In the genomic region with DNA sequence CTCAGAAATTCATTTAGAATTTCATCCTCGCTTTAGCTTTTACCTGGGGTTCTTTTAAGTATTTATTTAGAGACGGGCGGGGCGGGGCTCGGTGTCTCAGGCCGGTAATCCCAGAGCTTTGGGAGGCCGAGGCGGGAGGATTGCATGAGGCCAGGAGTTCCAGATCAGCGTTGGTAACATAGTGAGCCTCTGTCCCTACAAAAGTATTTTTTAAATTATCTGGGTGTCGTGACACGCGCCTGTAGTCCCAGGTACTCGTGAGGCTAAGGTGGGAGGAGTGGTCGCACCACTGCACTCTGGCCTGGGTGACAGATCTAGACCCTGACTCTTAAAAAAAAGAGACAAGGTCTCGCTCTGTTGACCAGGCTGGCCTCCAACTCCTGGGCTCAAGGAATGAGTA, we compare ENCODE assay signal across 9 cellular contexts. TPM values are rescaled to one million over a fixed set of nuclear protein-coding genes. Genes with fewer than 3 reads are reported as not detected.
DNase-seq lines count a peak whose midpoint lies in the region; ATAC-seq and TF ChIP-seq lines count a peak whose summit lies in the region.
"Had no signal": no experiment of that assay in that cellular context is flagged by ENCODE, and none has a peak within 500 bp of the region (broad histone marks: within the 10 kb centered on the region; RNA-seq: fewer than 3 reads in every experiment).

No MANE protein-coding gene starts in this region.

- no TSS peak for BruUV-seq in MCF 10A (replicated peaks; lab: Mats Ljungman, UMichigan)

- CTCF ChIA-PET in MCF 10A (lab: Yijun Ruan, JAX) = interaction anchor here (0.7 to 0.8 kb wide), 2 partner anchors 10 to 91 kb away, joined by 3 to 4 read pairs; partner anchors contain the start of gene AP4B1
- CTCF ChIA-PET in activated CD4-positive, alpha-beta memory T cell treated with anti-CD3 and anti-CD28 coated beads for 36 hours (lab: Charles Lee) = no interaction called here

- H3K27me3 Mint-ChIP-seq in MCF 10A (ENCODE audit: insufficient read depth, unreplicated experiment) = no peaks in the 10 kb centered on the region
- H3K27me3 Mint-ChIP-seq in activated CD4-positive, alpha-beta memory T cell treated with anti-CD3 and anti-CD28 coated beads for 36 hours = no peaks in the 10 kb centered on the region
- H3K27me3 Mint-ChIP-seq in mesothelial cell of epicardium (ENCODE audit: low read depth) = no peaks in the 10 kb centered on the region
- no peaks in the 10 kb centered on the region for H3K27me3 Mint-ChIP-seq in type B pancreatic cell

- peak overlapping the region in 1 of 2 donors; percentile 96 for H3K27ac ChIP-seq in breast epithelium

- ATAC-seq in GM18505 (IDR thresholded peaks at IDR 0.05; ENCODE audit: unreplicated experiment) = no peak
- ATAC-seq in esophagus mucosa = no peak

- peaks cover 12% of the 10 kb centered on the region for H3K36me3 Mint-ChIP-seq in MCF 10A (ENCODE audit: insufficient read depth, unreplicated experiment)
- peaks cover 10% of the 10 kb centered on the region for H3K36me3 Mint-ChIP-seq in activated CD4-positive, alpha-beta memory T cell treated with anti-CD3 and anti-CD28 coated beads for 36 hours
- peaks cover 4% of the 10 kb centered on the region for H3K36me3 Mint-ChIP-seq in mesothelial cell of epicardium
- peaks cover 6% of the 10 kb centered on the region for H3K36me3 Mint-ChIP-seq in type B pancreatic cell

- POLR2A ChIA-PET in MCF 10A (lab: Yijun Ruan, JAX) = interaction anchor here (0.5 to 2.8 kb wide), 6 partner anchors 10 to 357 kb away, joined by 3 to 48 read pairs (median 4); partner anchors contain the start of genes AP4B1 and DCLRE1B
- POLR2A ChIA-PET in activated CD4-positive, alpha-beta memory T cell treated with anti-CD3 and anti-CD28 coated beads for 36 hours (lab: Charles Lee) = interaction anchor here (0.7 to 2.7 kb wide), 2 partner anchors 117 to 1109 kb away, joined by 3 to 27 read pairs; partner anchors contain the start of gene HIPK1

- no peak overlapping the region for H3K4me3 ChIP-seq in breast epithelium

- peaks cover 22% of the 10 kb centered on the region for H3K4me1 Mint-ChIP-seq in MCF 10A (ENCODE audit: insufficient read depth, unreplicated experiment)
- peaks cover 25% of the 10 kb centered on the region for H3K4me1 Mint-ChIP-seq in activated CD4-positive, alpha-beta memory T cell treated with anti-CD3 and anti-CD28 coated beads for 36 hours (ENCODE audit: low read depth)
- H3K4me1 Mint-ChIP-seq in mesothelial cell of epicardium = peaks cover 18% of the 10 kb centered on the region
- H3K4me1 Mint-ChIP-seq in type B pancreatic cell (ENCODE audit: unreplicated experiment) = peaks cover 13% of the 10 kb centered on the region

- no peaks in the 10 kb centered on the region for H3K9me3 Mint-ChIP-seq in MCF 10A (ENCODE audit: unreplicated experiment)
- no peaks in the 10 kb centered on the region for H3K9me3 Mint-ChIP-seq in activated CD4-positive, alpha-beta memory T cell treated with anti-CD3 and anti-CD28 coated beads for 36 hours
- H3K9me3 Mint-ChIP-seq in mesothelial cell of epicardium = peaks cover 4% of the 10 kb centered on the region
- H3K9me3 Mint-ChIP-seq in type B pancreatic cell = no peaks in the 10 kb centered on the region

- TF ChIP-seq CTCF in MCF 10A (IDR thresholded peaks at IDR 0.05; ENCODE audit: unreplicated experiment) = no peak
- TF ChIP-seq CTCF in breast epithelium (IDR thresholded peaks at IDR 0.05) = no peak
- TF ChIP-seq CTCF in mesothelial cell of epicardium (IDR thresholded peaks at IDR 0.05; ENCODE audit: unreplicated experiment) = no peak
- no peak for TF ChIP-seq CTCF in type B pancreatic cell (conservative IDR thresholded peaks at IDR 0.05)

- TF ChIP-seq POLR2A in breast epithelium (IDR thresholded peaks at IDR 0.05) (no peak), GM18505 (IDR thresholded peaks at IDR 0.05; ENCODE audit: borderline replicate concordance, extremely low read depth, insufficient read depth, insufficient read length) (no peak)

- intact Hi-C loops in MCF 10A (cut with micrococcal nuclease) (loop anchor here (2.0 kb wide), 1 partner anchor 54 kb away; the partner anchor contains the start of gene PHTF1), breast epithelium (cut with DNase I; ENCODE audit: low total_unique reads) (no loop called here)
- intact Hi-C loops in activated CD4-positive, alpha-beta memory T cell treated with anti-CD3 and anti-CD28 coated beads for 36 hours (cut with micrococcal nuclease) = loop anchor here (2.0 to 5.0 kb wide), 3 partner anchors 681 to 904 kb away; partner anchors contain the start of genes BCAS2 and NRAS

- H3K9me3 ChIP-seq in breast epithelium = no peaks in the 10 kb centered on the region

- no peaks in the 10 kb centered on the region for H3K36me3 ChIP-seq in breast epithelium

- peak overlapping the region; percentile 94 for H3K4me3 Mint-ChIP-seq in MCF 10A (ENCODE audit: unreplicated experiment)
- peak overlapping the region; percentile 43 for H3K4me3 Mint-ChIP-seq in activated CD4-positive, alpha-beta memory T cell treated with anti-CD3 and anti-CD28 coated beads for 36 hours
- H3K4me3 Mint-ChIP-seq in mesothelial cell of epicardium = peak overlapping the region; percentile 98
- peak overlapping the region; percentile 47 for H3K4me3 Mint-ChIP-seq in type B pancreatic cell

- H3K27me3 ChIP-seq in breast epithelium = no peaks in the 10 kb centered on the region

- DNase-seq in MCF 10A (ENCODE audit: unreplicated experiment) (no peak), breast epithelium (ENCODE audit: low spot score in 2 of 2) (no peak), mesothelial cell of epicardium (ENCODE audit: low spot score in 2 of 2, unreplicated experiment in 2 of 2) (no peak), type B pancreatic cell (ENCODE audit: extremely low spot score, unreplicated experiment) (no peak), GM19238 (ENCODE audit: insufficient read length, low spot score) (no peak)
- DNase-seq in activated CD4-positive, alpha-beta memory T cell treated with anti-CD3 and anti-CD28 coated beads for 36 hours = no peak
- DNase-seq: NCI-H526 treated with DMSO at 0.1 percent for 48 hours had no signal

- no peaks in the 10 kb centered on the region for H3K4me1 ChIP-seq in breast epithelium

- H3K27ac Mint-ChIP-seq in MCF 10A (ENCODE audit: low read depth, unreplicated experiment) (no peak overlapping the region), mesothelial cell of epicardium (peak overlapping the region; percentile 21), type B pancreatic cell (no peak overlapping the region)
- peak overlapping the region; percentile 91 for H3K27ac Mint-ChIP-seq in activated CD4-positive, alpha-beta memory T cell treated with anti-CD3 and anti-CD28 coated beads for 36 hours

RNA-seq across cellular contexts. Expression of gene RSBN1, which starts 0.9 kb away (rescaled TPM):
- 11.8 and 15.7 TPM in 2 replicates for total RNA-seq in MCF 10A (2022)
- 10 to 100 TPM; 25.1 to 41.3 (median 28.2) TPM for total RNA-seq in breast epithelium
- 10 to 100 TPM; 17.5 to 18.5 TPM for total RNA-seq in activated CD4-positive, alpha-beta memory T cell treated with anti-CD3 and anti-CD28 coated beads for 36 hours
- 23.7 to 27.7 TPM (median 24.7 TPM) in 3 replicates for total RNA-seq in mesothelial cell of epicardium
- 18.8 and 21.2 TPM in 2 replicates for total RNA-seq in type B pancreatic cell (ENCODE audit: low replicate concordance)
- total RNA-seq in esophagus mucosa = 9.6 TPM

RNA-seq across cellular contexts. Expression of gene PHTF1, which starts 53.9 kb away (rescaled TPM):
- total RNA-seq in MCF 10A (2022) (8.4 and 13.0 TPM in 2 replicates), breast epithelium (10 to 100 TPM; 13.8 to 18.4 (median 16.4) TPM), mesothelial cell of epicardium (22.9 to 26.7 TPM (median 24.2 TPM) in 3 replicates), type B pancreatic cell (ENCODE audit: low replicate concordance) (17.7 and 27.1 TPM in 2 replicates), esophagus mucosa (3.4 TPM)
- total RNA-seq in activated CD4-positive, alpha-beta memory T cell treated with anti-CD3 and anti-CD28 coated beads for 36 hours = 10 to 100 TPM; 12.6 to 12.9 TPM

RNA-seq across cellular contexts. Expression of gene PTPN22, which starts 58.3 kb away (rescaled TPM):
- 0.42 and 0.89 TPM in 2 replicates for total RNA-seq in MCF 10A (2022)
- total RNA-seq in breast epithelium = 1 to 10 TPM; 3.4 to 7.2 (median 3.6) TPM
- 10 to 100 TPM; 45.2 to 45.7 TPM for total RNA-seq in activated CD4-positive, alpha-beta memory T cell treated with anti-CD3 and anti-CD28 coated beads for 36 hours
- 0.11 TPM in 1 of 3 replicates, not detected in the others for total RNA-seq in mesothelial cell of epicardium
- total RNA-seq in type B pancreatic cell (ENCODE audit: low replicate concordance) = not detected in 2 replicates
- total RNA-seq in esophagus mucosa = 1.9 TPM

Comparison
In these comparisons a context has a peak if more than half of its experiments do, and no peak if none do; other contexts are left out.
1. H3K27ac Mint-ChIP-seq: peak in activated CD4-positive, alpha-beta memory T cell treated with anti-CD3 and anti-CD28 coated beads for 36 hours (single experiment) and mesothelial cell of epicardium (single experiment); none in MCF 10A (single experiment) and type B pancreatic cell (single experiment).
2. H3K4me3 Mint-ChIP-seq: peak in every context shown above with its lines; median percentile 98 in mesothelial cell of epicardium; 94 in MCF 10A; 47 in type B pancreatic cell; 43 in activated CD4-positive, alpha-beta memory T cell treated with anti-CD3 and anti-CD28 coated beads for 36 hours.
3. RNA of gene PTPN22, which starts 58.3 kb away (total RNA-seq): 45.2 to 45.7 TPM in activated CD4-positive, alpha-beta memory T cell treated with anti-CD3 and anti-CD28 coated beads for 36 hours; 3.4 to 7.2 TPM in breast epithelium, 1.9 TPM in esophagus mucosa (single experiment), 0.42 to 0.89 TPM in MCF 10A, not detected in type B pancreatic cell and 0.11 TPM in mesothelial cell of epicardium; every median in the first group is over 4 times any median in the second.